Comparison of ENCODE assay signal across 8 cellular contexts in the genomic region with DNA sequence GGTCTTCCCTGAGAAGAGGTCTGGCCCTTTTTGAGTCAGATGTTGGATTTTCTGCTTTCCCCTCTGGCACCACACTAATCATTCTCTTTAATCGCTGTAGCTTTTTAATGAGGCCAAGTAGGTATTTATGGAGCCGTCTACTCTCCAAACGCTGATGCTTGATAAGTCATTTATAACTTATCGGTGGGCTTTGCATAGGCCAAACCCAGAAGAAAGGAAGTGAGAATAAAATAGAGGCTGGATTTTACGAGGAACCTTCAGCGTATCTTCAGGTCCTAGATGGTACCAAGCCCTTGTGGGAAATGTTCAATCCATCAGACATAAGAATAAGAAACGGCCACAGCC.
DNase-seq lines count a peak whose midpoint lies in the region; ATAC-seq and TF ChIP-seq lines count a peak whose summit lies in the region.

No MANE protein-coding gene starts in this region.

- H3K4me3 ChIP-seq in AG04449 (ENCODE audit: low read depth, low read length) (peak overlapping the region; percentile 52), foreskin fibroblast (ENCODE audit: low read depth in 1 of 2, low read length in 2 of 2) (peak overlapping the region; percentile 51 to 58), ovary (peak overlapping the region; percentile 59)

- H3K36me3 ChIP-seq in ovary = no peaks in the 10 kb centered on the region

- TF ChIP-seq POLR2A in ovary (IDR thresholded peaks at IDR 0.05) = no peak

- no peaks in the 10 kb centered on the region for H3K36me3 Mint-ChIP-seq in T-cell
- H3K36me3 Mint-ChIP-seq in activated naive CD4-positive, alpha-beta T cell treated with anti-CD3 and anti-CD28 coated beads for 36 hours (ENCODE audit: low read depth) = no peaks in the 10 kb centered on the region

- H3K4me1 Mint-ChIP-seq in T-cell = peaks cover 5 to 10% (median 7%) of the 10 kb centered on the region in 3 donors
- peaks cover 2% of the 10 kb centered on the region for H3K4me1 Mint-ChIP-seq in activated naive CD4-positive, alpha-beta T cell treated with anti-CD3 and anti-CD28 coated beads for 36 hours (ENCODE audit: low read depth)

- no peak for ATAC-seq in T-cell (replicated peaks in 1 of 4)

- H3K27me3 ChIP-seq in ovary = no peaks in the 10 kb centered on the region

- peaks cover 45 to 47% of the 10 kb centered on the region in 2 donors for H3K27me3 Mint-ChIP-seq in T-cell
- H3K27me3 Mint-ChIP-seq in activated naive CD4-positive, alpha-beta T cell treated with anti-CD3 and anti-CD28 coated beads for 36 hours (ENCODE audit: low read depth) = peaks cover 39% of the 10 kb centered on the region

- no peak overlapping the region for H3K27ac Mint-ChIP-seq in T-cell
- H3K27ac Mint-ChIP-seq in activated naive CD4-positive, alpha-beta T cell treated with anti-CD3 and anti-CD28 coated beads for 36 hours = no peak overlapping the region

- WGBS in ovary, 3 donors = 27 to 34% (median 33%) methylated on average over 7 of the region's 7 CpGs

- intact Hi-C loops in ovary (cut with DNase I) = loop anchor here (2.0 to 10.0 kb wide), 7 partner anchors 372 to 655 kb away; partner anchors contain the start of genes GATA6 (in 1 of the 4) and RBBP8 (in 1 of the 4)
- intact Hi-C loops in activated naive CD4-positive, alpha-beta T cell treated with anti-CD3 and anti-CD28 coated beads for 36 hours (cut with micrococcal nuclease) = no loop called here

- no peak for TF ChIP-seq CTCF in AG04449 (IDR thresholded peaks at IDR 0.05; ENCODE audit: insufficient read depth, low read length, missing control alignments)
- no peak for TF ChIP-seq CTCF in foreskin fibroblast (IDR thresholded peaks at IDR 0.05; ENCODE audit: low read depth, low read length)
- no peak for TF ChIP-seq CTCF in ovary (IDR thresholded peaks at IDR 0.05)

- no peak for TF ChIP-seq EP300 in ovary (IDR thresholded peaks at IDR 0.05)

- POLR2A ChIA-PET in AG04449 (lab: Yijun Ruan, JAX) (no interaction called here), T-cell (lab: Charles Lee) (no interaction called here)

- H3K4me3 Mint-ChIP-seq in T-cell = peak overlapping the region; percentile 56 to 65 (median 59)
- no peak overlapping the region for H3K4me3 Mint-ChIP-seq in activated naive CD4-positive, alpha-beta T cell treated with anti-CD3 and anti-CD28 coated beads for 36 hours

- CTCF ChIA-PET in AG04449 (lab: Yijun Ruan, JAX) (interaction anchor here (0.6 kb wide), 1 partner anchor 386 kb away, joined by 3 read pairs; no protein-coding TSS in a partner anchor), T-cell (lab: Charles Lee) (interaction anchor here in 1 of 2 donors (0.7 kb wide), 1 partner anchor 645 kb away, joined by 3 read pairs; no protein-coding TSS in a partner anchor)
- CTCF ChIA-PET in activated naive CD4-positive, alpha-beta T cell treated with anti-CD3 and anti-CD28 coated beads for 36 hours (lab: Charles Lee) = no interaction called here

- DNase-seq in AG04449 (ENCODE audit: low read depth, low spot score) = no peak
- DNase-seq in T-cell = no peak
- no peak for DNase-seq in foreskin fibroblast
- no peak for DNase-seq in ovary
- no peak for DNase-seq in stimulated activated CD4-positive, alpha-beta T cell treated with anti-CD3 and anti-CD28 coated beads, Interleukin-12 subunit alpha, Interleukin-12 subunit beta, amount 100 ng/mL, for 4 hours
- no peak for DNase-seq in NCI-H345 treated with DMSO at 0.1 percent for 48 hours (lab: John Stamatoyannopoulos, UW; ENCODE audit: unreplicated experiment)
- no peak for DNase-seq in activated naive CD4-positive, alpha-beta T cell treated with anti-CD3 and anti-CD28 coated beads for 36 hours
- DNase-seq in stimulated activated CD4-positive, alpha-beta T cell treated with anti-CD3 and anti-CD28 coated beads, Interleukin-15, amount 100 ng/mL, for 24 hours = no peak

- H3K9me3 Mint-ChIP-seq in T-cell = no peaks in the 10 kb centered on the region
- H3K9me3 Mint-ChIP-seq in activated naive CD4-positive, alpha-beta T cell treated with anti-CD3 and anti-CD28 coated beads for 36 hours = no peaks in the 10 kb centered on the region

- H3K9me3 ChIP-seq in ovary = no peaks in the 10 kb centered on the region

- H3K4me1 ChIP-seq in ovary (ENCODE audit: insufficient read depth) = peaks cover 1% of the 10 kb centered on the region

- H3K27ac ChIP-seq in ovary = peak overlapping the region; percentile 82 to 96
